In the genomic region with DNA sequence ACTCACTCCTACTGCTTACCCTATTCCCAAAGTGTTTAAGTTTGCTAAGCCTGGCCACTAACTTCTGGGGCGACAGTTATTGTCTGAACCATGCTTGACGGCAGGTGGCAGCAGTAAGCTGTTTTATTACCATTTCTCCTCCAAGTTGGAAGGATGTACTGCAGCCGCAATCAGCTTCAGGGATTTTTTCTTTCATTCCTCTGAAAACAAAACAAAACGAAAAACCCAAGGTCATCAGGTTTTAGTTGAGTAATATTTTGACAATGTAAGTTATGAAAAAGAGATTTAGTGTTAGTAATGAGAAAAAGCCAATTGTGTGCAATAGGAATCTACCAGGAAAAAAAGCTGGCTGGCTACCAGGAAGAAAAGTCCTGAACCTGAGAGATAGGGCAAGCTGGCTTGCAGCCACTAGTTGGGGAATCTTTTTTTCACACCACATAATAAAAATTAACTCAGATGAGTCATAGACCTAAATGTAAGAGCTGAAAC, we compare ENCODE assay signal across 8 cellular contexts. TPM values are rescaled to one million over a fixed set of nuclear protein-coding genes. Genes with fewer than 3 reads are reported as not detected.
A peak's percentile ranks its signal among the peaks of the same experiment; 100 is the strongest.
DNase-seq lines count a peak whose midpoint lies in the region; ATAC-seq and TF ChIP-seq lines count a peak whose summit lies in the region.

No MANE protein-coding gene starts in this region.

- H3K27me3 Mint-ChIP-seq in WTC11 (ENCODE audit: low read depth) = peaks cover 2% of the 10 kb centered on the region

- no peaks in the 10 kb centered on the region for H3K9me3 Mint-ChIP-seq in WTC11

- WGBS in liver = 1% methylated on average over 4 of the region's 4 CpGs

- H3K36me3 ChIP-seq in GM06990 (ENCODE audit: control insufficient read depth, insufficient read depth, low read length) = no peaks in the 10 kb centered on the region
- no peaks in the 10 kb centered on the region for H3K36me3 ChIP-seq in liver (ENCODE audit: control insufficient read depth in 4 of 4, insufficient read depth in 3 of 4, low read depth in 1 of 4, low read length in 3 of 4)

- CTCF ChIA-PET in WTC11 (lab: Charles Lee) = interaction anchor here (0.6 to 2.2 kb wide), 22 partner anchors 9 to 894 kb away, joined by 3 to 28 read pairs (median 4); partner anchors contain the start of genes RAB9B and ZCCHC18

- no peaks in the 10 kb centered on the region for H3K9me3 ChIP-seq in liver (ENCODE audit: control insufficient read depth in 4 of 4, low read length in 3 of 4)

- no peak overlapping the region for H3K9ac ChIP-seq in liver (ENCODE audit: low read depth in 1 of 2, low read length in 2 of 2)

- POLR2A ChIA-PET in WTC11 (lab: Charles Lee) = interaction anchor here (0.6 to 0.8 kb wide), 2 partner anchors 31 to 74 kb away, joined by 3 to 7 read pairs; no protein-coding TSS in a partner anchor

- DNase-seq in GM06990 (ENCODE audit: extremely low read depth, insufficient read length) (peak; percentile 5), NCI-H1092 (lab: John Stamatoyannopoulos, UW) (peak; percentile 21), WTC11 (ENCODE audit: low spot score) (peak; percentile 69), dedifferentiated amniotic fluid mesenchymal stem cell (ENCODE audit: extremely low spot score) (peak; percentile 70)
- peak; percentile 6 for DNase-seq in stimulated activated CD8-positive, alpha-beta memory T cell treated with anti-CD3 and anti-CD28 coated beads, Interleukin-12 subunit alpha, Interleukin-12 subunit beta, amount 100 ng/mL, for 4 hours (ENCODE audit: low read depth)

- ATAC-seq in HG02623 (IDR thresholded peaks at IDR 0.05; ENCODE audit: unreplicated experiment) = peak; percentile 90
- ATAC-seq in WTC11 = peak; percentile 94

- no peak overlapping the region for H3K4me3 Mint-ChIP-seq in WTC11

- no peaks in the 10 kb centered on the region; the same call in 1 of the 2 replicates for H3K4me1 Mint-ChIP-seq in WTC11

- TF ChIP-seq CTCF in 22Rv1 (IDR thresholded peaks at IDR 0.05) (peak; percentile 67), GM06990 (IDR thresholded peaks at IDR 0.05; ENCODE audit: insufficient read depth, low read length, poor library complexity, severe bottlenecking) (peak; percentile 70), WTC11 (IDR thresholded peaks at IDR 0.05) (no peak), liver (IDR thresholded peaks at IDR 0.05; ENCODE audit: low read depth, low read length, missing input control) (peak; percentile 52)

- no peaks in the 10 kb centered on the region for H3K36me3 Mint-ChIP-seq in WTC11

- TF ChIP-seq RAD21 in liver (IDR thresholded peaks at IDR 0.05) = peak; percentile 73 to 83

- H3K27ac ChIP-seq in 22Rv1 (no peak overlapping the region), liver (ENCODE audit: low read depth in 1 of 2, low read length in 2 of 2) (no peak overlapping the region)

- H3K27ac Mint-ChIP-seq in WTC11 = no peak overlapping the region

- H3K4me3 ChIP-seq in GM06990 (replicated peaks; ENCODE audit: low read depth, low read length) = no peak overlapping the region
- H3K4me3 ChIP-seq in liver (ENCODE audit: low read depth in 1 of 3, low read length in 3 of 3) = no peak overlapping the region

- H3K27me3 ChIP-seq in GM06990 (replicated peaks; ENCODE audit: control insufficient read depth, insufficient read depth, low read length) (no peaks in the 10 kb centered on the region), liver (ENCODE audit: control insufficient read depth in 4 of 4, insufficient read depth in 4 of 4, low read length in 3 of 4) (no peaks in the 10 kb centered on the region)

- H3K4me1 ChIP-seq in liver (ENCODE audit: control insufficient read depth in 4 of 4, insufficient read depth in 4 of 4, low read length in 3 of 4) = no peaks in the 10 kb centered on the region

TF ChIP-seq in WTC11, 78 proteins besides CTCF, POLR2A, EP300 and RAD21 (continues in another document):
- TF ChIP-seq ZNF512 (CRISPR knock-in tag; IDR thresholded peaks at IDR 0.05; ENCODE audit: borderline replicate concordance) (no peak), ATF1 (CRISPR knock-in tag; IDR thresholded peaks at IDR 0.05) (no peak), GTF2I (CRISPR knock-in tag; conservative IDR thresholded peaks at IDR 0.05) (no peak), ZBTB21 (CRISPR knock-in tag; IDR thresholded peaks at IDR 0.05; ENCODE audit: borderline replicate concordance) (no peak), CDX4 (CRISPR knock-in tag; IDR thresholded peaks at IDR 0.05; ENCODE audit: borderline replicate concordance) (no peak), ZNF423 (CRISPR knock-in tag; IDR thresholded peaks at IDR 0.05) (no peak), ZNF317 (CRISPR knock-in tag; IDR thresholded peaks at IDR 0.05; ENCODE audit: borderline replicate concordance, low read depth) (no peak), USF2 (CRISPR knock-in tag; IDR thresholded peaks at IDR 0.05) (no peak), NFYB (CRISPR knock-in tag; conservative IDR thresholded peaks at IDR 0.05; ENCODE audit: low read depth) (no peak), RELA (CRISPR knock-in tag; IDR thresholded peaks at IDR 0.05; ENCODE audit: borderline replicate concordance) (no peak)

TF ChIP-seq in liver, 16 proteins besides CTCF, POLR2A, EP300 and RAD21:
- no peak for TF ChIP-seq YY1 (IDR thresholded peaks at IDR 0.05)
- TF ChIP-seq HNF4G (IDR thresholded peaks at IDR 0.05) = no peak
- no peak for TF ChIP-seq SP1 (IDR thresholded peaks at IDR 0.05)
- TF ChIP-seq TAF1 (conservative IDR thresholded peaks at IDR 0.05) = no peak
- TF ChIP-seq FOXA1 (IDR thresholded peaks at IDR 0.05) = no peak
- TF ChIP-seq, protein P1, sequence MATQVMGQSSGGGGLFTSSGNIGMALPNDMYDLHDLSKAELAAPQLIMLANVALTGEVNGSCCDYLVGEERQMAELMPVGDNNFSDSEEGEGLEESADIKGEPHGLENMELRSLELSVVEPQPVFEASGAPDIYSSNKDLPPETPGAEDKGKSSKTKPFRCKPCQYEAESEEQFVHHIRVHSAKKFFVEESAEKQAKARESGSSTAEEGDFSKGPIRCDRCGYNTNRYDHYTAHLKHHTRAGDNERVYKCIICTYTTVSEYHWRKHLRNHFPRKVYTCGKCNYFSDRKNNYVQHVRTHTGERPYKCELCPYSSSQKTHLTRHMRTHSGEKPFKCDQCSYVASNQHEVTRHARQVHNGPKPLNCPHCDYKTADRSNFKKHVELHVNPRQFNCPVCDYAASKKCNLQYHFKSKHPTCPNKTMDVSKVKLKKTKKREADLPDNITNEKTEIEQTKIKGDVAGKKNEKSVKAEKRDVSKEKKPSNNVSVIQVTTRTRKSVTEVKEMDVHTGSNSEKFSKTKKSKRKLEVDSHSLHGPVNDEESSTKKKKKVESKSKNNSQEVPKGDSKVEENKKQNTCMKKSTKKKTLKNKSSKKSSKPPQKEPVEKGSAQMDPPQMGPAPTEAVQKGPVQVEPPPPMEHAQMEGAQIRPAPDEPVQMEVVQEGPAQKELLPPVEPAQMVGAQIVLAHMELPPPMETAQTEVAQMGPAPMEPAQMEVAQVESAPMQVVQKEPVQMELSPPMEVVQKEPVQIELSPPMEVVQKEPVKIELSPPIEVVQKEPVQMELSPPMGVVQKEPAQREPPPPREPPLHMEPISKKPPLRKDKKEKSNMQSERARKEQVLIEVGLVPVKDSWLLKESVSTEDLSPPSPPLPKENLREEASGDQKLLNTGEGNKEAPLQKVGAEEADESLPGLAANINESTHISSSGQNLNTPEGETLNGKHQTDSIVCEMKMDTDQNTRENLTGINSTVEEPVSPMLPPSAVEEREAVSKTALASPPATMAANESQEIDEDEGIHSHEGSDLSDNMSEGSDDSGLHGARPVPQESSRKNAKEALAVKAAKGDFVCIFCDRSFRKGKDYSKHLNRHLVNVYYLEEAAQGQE (IDR thresholded peaks at IDR 0.05) = no peak
- TF ChIP-seq HNF4A (conservative IDR thresholded peaks at IDR 0.05) = no peak
- no peak for TF ChIP-seq RXRA (IDR thresholded peaks at IDR 0.05)
- TF ChIP-seq EGR1 (IDR thresholded peaks at IDR 0.05; ENCODE audit: low read depth in 2 of 2) = no peak
- TF ChIP-seq ZBTB33 (IDR thresholded peaks at IDR 0.05) = no peak
- no peak for TF ChIP-seq JUND (IDR thresholded peaks at IDR 0.05)
- TF ChIP-seq, protein P2, sequence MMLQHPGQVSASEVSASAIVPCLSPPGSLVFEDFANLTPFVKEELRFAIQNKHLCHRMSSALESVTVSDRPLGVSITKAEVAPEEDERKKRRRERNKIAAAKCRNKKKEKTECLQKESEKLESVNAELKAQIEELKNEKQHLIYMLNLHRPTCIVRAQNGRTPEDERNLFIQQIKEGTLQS (IDR thresholded peaks at IDR 0.05) = no peak
- TF ChIP-seq, protein P3, sequence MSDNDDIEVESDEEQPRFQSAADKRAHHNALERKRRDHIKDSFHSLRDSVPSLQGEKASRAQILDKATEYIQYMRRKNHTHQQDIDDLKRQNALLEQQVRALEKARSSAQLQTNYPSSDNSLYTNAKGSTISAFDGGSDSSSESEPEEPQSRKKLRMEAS (IDR thresholded peaks at IDR 0.05) = no peak
- no peak for TF ChIP-seq FOXA2 (IDR thresholded peaks at IDR 0.05)
- no peak for TF ChIP-seq GABPA (IDR thresholded peaks at IDR 0.05 in 1 of 2, conservative IDR thresholded peaks at IDR 0.05 in 1 of 2)
- no peak for TF ChIP-seq NR2F2 (IDR thresholded peaks at IDR 0.05)

RNA-seq across cellular contexts. Expression of gene RAB9B, which starts 13.2 kb away (rescaled TPM):
- total RNA-seq in WTC11 (2021) (0.22 to 0.44 TPM (median 0.25 TPM) in 3 replicates), liver (under 1 TPM; 0.33 to 0.51 TPM)
- under 1 TPM; 0.07 to 0.12 TPM for polyA plus RNA-seq in liver

Comparison
In these comparisons a context has a peak if more than half of its experiments do, and no peak if none do; other contexts are left out.
1. DNase-seq: peak in every context shown above with its lines; median percentile 70 in dedifferentiated amniotic fluid mesenchymal stem cell; 69 in WTC11; 21 in NCI-H1092; 6 in stimulated activated CD8-positive, alpha-beta memory T cell treated with anti-CD3 and anti-CD28 coated beads, Interleukin-12 subunit alpha, Interleukin-12 subunit beta, amount 100 ng/mL, for 4 hours; 5 in GM06990.